3 cellular contexts compared by ENCODE assay signal in genomic region chr3:100489118-100489517, GRCh38.
"Had no signal": no experiment of that assay in that cellular context is flagged by ENCODE, and none has a peak within 500 bp of the region (broad histone marks: within the 10 kb centered on the region; RNA-seq: fewer than 3 reads in every experiment).

No MANE protein-coding gene starts in this region.

- DNase-seq: GDM1, GF-D8 had no signal

- H3K4me3 ChIP-seq: GM12878 had no signal

- ATAC-seq: GM12878 had no signal
